ENCODE assay signal across 14 cellular contexts in the genomic region with DNA sequence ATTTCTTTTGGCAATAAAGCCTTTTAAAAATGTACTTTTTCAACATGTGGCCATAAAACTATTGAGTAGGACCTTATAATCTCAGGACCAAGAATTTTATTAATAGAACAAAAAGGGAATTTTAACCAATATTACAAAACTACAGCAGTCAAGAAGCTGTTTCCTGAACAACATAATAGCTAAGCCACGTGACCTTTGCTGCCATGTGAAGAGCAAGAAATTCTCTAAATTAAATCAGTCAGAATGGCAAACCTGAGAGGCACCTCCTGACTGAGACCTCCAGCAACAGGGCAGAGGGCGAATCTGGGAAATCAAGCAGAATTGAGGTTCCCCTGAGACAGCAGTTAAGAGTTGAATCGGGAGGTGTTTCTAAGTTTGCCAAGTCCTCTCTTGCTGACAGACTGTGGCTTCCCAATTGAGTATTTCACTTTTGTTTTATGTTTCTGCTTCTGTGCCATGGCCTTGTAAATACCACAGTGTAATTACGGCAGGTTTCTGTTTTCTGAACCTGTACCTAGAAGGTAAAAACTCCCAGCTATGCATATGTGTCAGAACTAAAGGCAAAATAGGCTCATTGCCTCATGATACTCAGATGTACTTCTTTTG.
DNase-seq lines count a peak whose midpoint lies in the region; ATAC-seq and TF ChIP-seq lines count a peak whose summit lies in the region.
"Had no signal": no experiment of that assay in that cellular context is flagged by ENCODE, and none has a peak within 500 bp of the region (broad histone marks: within the 10 kb centered on the region; RNA-seq: fewer than 3 reads in every experiment).

No MANE protein-coding gene starts in this region.

- H3K9me3 Mint-ChIP-seq in stimulated activated naive CD8-positive, alpha-beta T cell treated with anti-CD3 and anti-CD28 coated beads, Interleukin-15, amount 100 ng/mL, for 72 hours: no peaks in the 10 kb centered on the region

- no peaks in the 10 kb centered on the region for H3K36me3 ChIP-seq in right atrium auricular region
- no peaks in the 10 kb centered on the region for H3K36me3 ChIP-seq in breast epithelium
- H3K36me3 ChIP-seq in gastrocnemius medialis: no peaks in the 10 kb centered on the region
- H3K36me3 ChIP-seq: upper lobe of right lung had no signal

- no peaks in the 10 kb centered on the region for H3K9me3 ChIP-seq in right atrium auricular region
- no peaks in the 10 kb centered on the region for H3K9me3 ChIP-seq in breast epithelium
- no peaks in the 10 kb centered on the region for H3K9me3 ChIP-seq in gastrocnemius medialis
- H3K9me3 ChIP-seq: upper lobe of right lung had no signal

- H3K4me3 Mint-ChIP-seq in stimulated activated naive CD8-positive, alpha-beta T cell treated with anti-CD3 and anti-CD28 coated beads, Interleukin-15, amount 100 ng/mL, for 72 hours: no peak overlapping the region

- no peaks in the 10 kb centered on the region for H3K4me1 Mint-ChIP-seq in stimulated activated naive CD8-positive, alpha-beta T cell treated with anti-CD3 and anti-CD28 coated beads, Interleukin-15, amount 100 ng/mL, for 72 hours

- peak; percentile 57 for ATAC-seq in stimulated activated naive CD8-positive, alpha-beta T cell treated with anti-CD3 and anti-CD28 coated beads, Interleukin-15, amount 100 ng/mL, for 72 hours
- ATAC-seq in stimulated activated naive CD8-positive, alpha-beta T cell treated with anti-CD3 and anti-CD28 coated beads, Interleukin-15, Interleukin-2, amounts not matched to agents 100 U/mL and 50 U/mL, for 24 hours: no peak
- ATAC-seq in GM21737 (IDR thresholded peaks at IDR 0.05; ENCODE audit: unreplicated experiment) (peak; percentile 98), HG03175 (IDR thresholded peaks at IDR 0.05; ENCODE audit: unreplicated experiment) (peak; percentile 96), gastrocnemius medialis (no peak)
- ATAC-seq: foreskin keratinocyte, upper lobe of right lung had no signal

- no peak overlapping the region for H3K4me3 ChIP-seq in right atrium auricular region
- no peak overlapping the region for H3K4me3 ChIP-seq in breast epithelium
- no peak overlapping the region for H3K4me3 ChIP-seq in gastrocnemius medialis
- H3K4me3 ChIP-seq: upper lobe of right lung had no signal

- intact Hi-C loops in breast epithelium (cut with DNase I; ENCODE audit: low total_unique reads): no loop called here
- intact Hi-C loops in gastrocnemius medialis (cut with DNase I; ENCODE audit: low total_unique reads): no loop called here

- H3K27ac Mint-ChIP-seq in stimulated activated naive CD8-positive, alpha-beta T cell treated with anti-CD3 and anti-CD28 coated beads, Interleukin-15, amount 100 ng/mL, for 72 hours: no peak overlapping the region

- no peak for TF ChIP-seq CTCF in right atrium auricular region (IDR thresholded peaks at IDR 0.05)
- no peak for TF ChIP-seq CTCF in breast epithelium (IDR thresholded peaks at IDR 0.05)
- TF ChIP-seq CTCF in gastrocnemius medialis (IDR thresholded peaks at IDR 0.05 in 4 of 5, conservative IDR thresholded peaks at IDR 0.05 in 1 of 5): no peak

- in situ Hi-C loops in gastrocnemius medialis (cut with MboI; ENCODE audit: low sequenced_read_pairs in 4 of 4): no loop called here

- H3K27me3 Mint-ChIP-seq in stimulated activated naive CD8-positive, alpha-beta T cell treated with anti-CD3 and anti-CD28 coated beads, Interleukin-15, amount 100 ng/mL, for 72 hours: no peaks in the 10 kb centered on the region

- TF ChIP-seq POLR2A in breast epithelium (IDR thresholded peaks at IDR 0.05) (no peak), gastrocnemius medialis (IDR thresholded peaks at IDR 0.05) (no peak)

- H3K27ac ChIP-seq in right atrium auricular region (no peak overlapping the region), breast epithelium (no peak overlapping the region), gastrocnemius medialis (no peak overlapping the region)
- H3K27ac ChIP-seq: foreskin keratinocyte, upper lobe of right lung had no signal

- H3K4me1 ChIP-seq in right atrium auricular region: no peaks in the 10 kb centered on the region
- no peaks in the 10 kb centered on the region for H3K4me1 ChIP-seq in breast epithelium
- H3K4me1 ChIP-seq in gastrocnemius medialis: no peaks in the 10 kb centered on the region
- H3K4me1 ChIP-seq: foreskin keratinocyte, upper lobe of right lung had no signal

- DNase-seq in stimulated activated naive CD8-positive, alpha-beta T cell treated with anti-CD3 and anti-CD28 coated beads, Interleukin-15, amount 100 ng/mL, for 72 hours: no peak
- DNase-seq in stimulated activated naive CD8-positive, alpha-beta T cell treated with anti-CD3 and anti-CD28 coated beads, Interleukin-15, Interleukin-2, amounts not matched to agents 100 U/mL and 50 U/mL, for 24 hours: no peak
- DNase-seq in D341Med (ENCODE audit: low spot score) (no peak), right atrium auricular region (ENCODE audit: low spot score) (no peak), breast epithelium (ENCODE audit: low spot score in 2 of 2) (no peak), gastrocnemius medialis (no peak)
- DNase-seq: activated CD4-positive, CD25-positive, alpha-beta regulatory T cell; activated gamma-delta T cell treated with Interleukin-2 at 50 U/mL for 16 hours; foreskin keratinocyte; NCI-H1436 treated with DMSO at 0.1 percent for 48 hours; RPMI8226; upper lobe of right lung had no signal

- H3K27me3 ChIP-seq in right atrium auricular region (no peaks in the 10 kb centered on the region), breast epithelium (no peaks in the 10 kb centered on the region), gastrocnemius medialis (no peaks in the 10 kb centered on the region)
- H3K27me3 ChIP-seq: foreskin keratinocyte had no signal

Comparison
In these comparisons a context has a peak if more than half of its experiments do, and no peak if none do; other contexts are left out.
1. ATAC-seq: peak in stimulated activated naive CD8-positive, alpha-beta T cell treated with anti-CD3 and anti-CD28 coated beads, Interleukin-15, amount 100 ng/mL, for 72 hours (single experiment), GM21737 (single experiment) and HG03175 (single experiment); none in stimulated activated naive CD8-positive, alpha-beta T cell treated with anti-CD3 and anti-CD28 coated beads, Interleukin-15, Interleukin-2, amounts not matched to agents 100 U/mL and 50 U/mL, for 24 hours (single experiment) and gastrocnemius medialis (0 of 2).